Comparison of ENCODE assay signal across 23 cellular contexts in the genomic region with DNA sequence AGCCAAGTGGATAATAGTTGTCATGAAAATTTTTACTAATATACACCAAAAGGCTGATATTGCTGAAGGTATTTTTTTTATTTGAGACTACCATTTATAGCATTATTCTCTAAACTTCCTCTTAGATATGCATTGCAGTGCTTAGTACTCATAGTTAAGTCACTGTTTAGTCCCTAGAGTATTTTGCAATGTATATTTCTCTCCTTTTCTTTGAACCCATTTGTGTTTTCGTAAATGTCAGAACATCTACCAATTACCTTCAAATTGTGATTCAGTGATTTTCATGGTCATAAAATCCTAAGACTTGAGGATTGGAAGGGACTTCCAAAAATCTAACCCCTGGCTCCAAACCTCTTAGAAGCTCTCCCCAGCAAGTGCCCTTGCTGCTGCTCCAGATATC. TPM values are rescaled to one million over a fixed set of nuclear protein-coding genes. Genes with fewer than 3 reads are reported as not detected.
"Had no signal": no experiment of that assay in that cellular context is flagged by ENCODE, and none has a peak within 500 bp of the region (broad histone marks: within the 10 kb centered on the region; RNA-seq: fewer than 3 reads in every experiment).

No MANE protein-coding gene starts in this region.

- H3K27me3 ChIP-seq: brain microvascular endothelial cell, cardiac muscle cell had no signal

- H3K27ac ChIP-seq: brain microvascular endothelial cell, cardiac muscle cell, SK-N-MC had no signal

- H3K36me3 Mint-ChIP-seq: activated naive CD4-positive, alpha-beta T cell treated with anti-CD3 and anti-CD28 coated beads, Interleukin-2, amount 50 U/mL, for 72 hours had no signal

- H3K9me3 Mint-ChIP-seq: activated B cell treated with CpG ODN at 0.5 μM for 24 hours; activated CD4-positive, alpha-beta T cell treated with anti-CD3 and anti-CD28 coated beads, Interleukin-2, amount 10 ng/mL, durations not matched to agents 7 days and 5 days; activated CD8-positive, alpha-beta T cell treated with anti-CD3 and anti-CD28 coated beads for 36 hours; activated naive CD4-positive, alpha-beta T cell treated with anti-CD3 and anti-CD28 coated beads, Interleukin-2, amount 50 U/mL, for 72 hours; activated naive CD8-positive, alpha-beta T cell treated with anti-CD3 and anti-CD28 coated beads, Interleukin-2, amount 50 U/mL, for 24 hours; T-cell had no signal

- H3K27ac Mint-ChIP-seq: activated B cell treated with CpG ODN at 0.5 μM for 24 hours; activated CD4-positive, alpha-beta T cell treated with anti-CD3 and anti-CD28 coated beads, Interleukin-2, amount 10 ng/mL, durations not matched to agents 7 days and 5 days; activated CD8-positive, alpha-beta T cell treated with anti-CD3 and anti-CD28 coated beads for 36 hours; activated naive CD4-positive, alpha-beta T cell treated with anti-CD3 and anti-CD28 coated beads, Interleukin-2, amount 50 U/mL, for 72 hours; activated naive CD8-positive, alpha-beta T cell treated with anti-CD3 and anti-CD28 coated beads, Interleukin-2, amount 50 U/mL, for 24 hours; T-cell had no signal

- DNase-seq: activated B cell treated with CpG ODN at 0.5 μM for 24 hours; activated CD8-positive, alpha-beta memory T cell treated with anti-CD3 and anti-CD28 coated beads, Interleukin-2, amount 50 U/mL, for 48 hours; activated effector memory CD4-positive, alpha-beta T cell treated with anti-CD3 and anti-CD28 coated beads, Interleukin-2, amount 50 U/mL, for 16 hours; activated naive CD4-positive, alpha-beta T cell treated with Interleukin-2 at 50 U/mL for 16 hours; activated naive CD8-positive, alpha-beta T cell treated with anti-CD3 and anti-CD28 coated beads, Interleukin-2, amount 50 U/mL, for 24 hours; activated T-cell treated with anti-CD3 and anti-CD28 coated beads, Interleukin-2, amount 50 U/mL, for 1 hour; NCI-H1092 treated with DMSO at 0.1 percent for 48 hours; NCI-H1417 treated with DMSO at 0.1 percent for 48 hours; NCI-H2029 treated with DMSO at 0.1 percent for 48 hours; NCI-H345; NCI-H510A; NCI-H526 treated with DMSO at 0.1 percent for 48 hours; NK-92 treated with Interleukin-12 subunit alpha and Interleukin-12 subunit beta, amount 100 ng/mL, for 24 hours; T-cell; T1000 had no signal

- H3K4me1 Mint-ChIP-seq: activated CD4-positive, alpha-beta T cell treated with anti-CD3 and anti-CD28 coated beads, Interleukin-2, amount 10 ng/mL, durations not matched to agents 7 days and 5 days; T-cell had no signal

- H3K4me3 Mint-ChIP-seq: activated B cell treated with CpG ODN at 0.5 μM for 24 hours; activated CD4-positive, alpha-beta T cell treated with anti-CD3 and anti-CD28 coated beads, Interleukin-2, amount 10 ng/mL, durations not matched to agents 7 days and 5 days; activated CD8-positive, alpha-beta T cell treated with anti-CD3 and anti-CD28 coated beads for 36 hours; activated naive CD8-positive, alpha-beta T cell treated with anti-CD3 and anti-CD28 coated beads, Interleukin-2, amount 50 U/mL, for 24 hours; T-cell had no signal

- H3K36me3 ChIP-seq: brain microvascular endothelial cell, cardiac muscle cell had no signal

- H3K4me3 ChIP-seq: cardiac muscle cell, SK-N-MC had no signal

- H3K27me3 Mint-ChIP-seq: activated B cell treated with CpG ODN at 0.5 μM for 24 hours; activated CD4-positive, alpha-beta T cell treated with anti-CD3 and anti-CD28 coated beads, Interleukin-2, amount 10 ng/mL, durations not matched to agents 7 days and 5 days; activated CD8-positive, alpha-beta T cell treated with anti-CD3 and anti-CD28 coated beads for 36 hours; activated naive CD8-positive, alpha-beta T cell treated with anti-CD3 and anti-CD28 coated beads, Interleukin-2, amount 50 U/mL, for 24 hours; T-cell had no signal

RNA-seq across cellular contexts. Expression of gene CYP26C1, which starts 21.5 kb away (rescaled TPM):
- total RNA-seq: activated CD8-positive, alpha-beta T cell treated with anti-CD3 and anti-CD28 coated beads for 36 hours had no signal

RNA-seq across cellular contexts. Expression of gene CYP26A1, which starts 34.6 kb away (rescaled TPM):
- total RNA-seq: activated CD4-positive, alpha-beta T cell treated with anti-CD3 and anti-CD28 coated beads, Interleukin-2, amount 10 ng/mL, durations not matched to agents 7 days and 5 days; activated CD8-positive, alpha-beta T cell treated with anti-CD3 and anti-CD28 coated beads for 36 hours; MCF 10A; Right ventricle myocardium inferior; T-cell had no signal
